26 cellular contexts compared by ENCODE assay signal in the genomic region with DNA sequence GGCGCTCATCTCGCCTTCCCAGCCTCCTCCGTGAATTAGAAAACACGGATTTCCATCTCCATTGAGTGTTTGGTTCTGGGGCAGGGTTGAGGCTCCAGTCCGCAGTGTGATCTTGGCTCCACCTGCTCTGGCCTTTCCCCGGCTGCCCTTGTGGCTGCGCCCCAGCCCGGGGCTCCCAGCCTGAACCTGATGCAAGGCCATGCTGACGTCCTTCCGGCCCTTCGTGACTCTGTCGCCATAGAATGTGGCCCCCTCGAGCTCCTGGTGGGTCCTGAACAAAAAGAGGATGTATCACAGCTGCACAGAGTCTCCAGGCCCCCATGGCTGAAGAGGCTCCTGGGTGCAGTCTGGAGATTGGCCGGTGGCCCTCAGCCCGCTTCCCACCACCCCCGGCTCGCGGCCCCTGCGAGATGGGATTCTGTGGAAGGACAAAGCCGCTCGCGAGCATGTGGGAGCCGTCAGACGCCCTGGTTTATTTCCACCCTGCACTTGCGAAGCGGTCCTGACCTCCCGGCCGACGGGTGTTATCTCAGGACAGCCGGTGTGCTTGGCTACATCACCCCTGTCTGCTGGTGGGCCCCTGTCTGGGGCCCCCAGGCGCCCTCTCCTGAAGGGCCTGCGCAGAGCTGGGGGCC.
"Had no signal": no experiment of that assay in that cellular context is flagged by ENCODE, and none has a peak within 500 bp of the region (broad histone marks: within the 10 kb centered on the region; RNA-seq: fewer than 3 reads in every experiment).

No MANE protein-coding gene starts in this region.

- H3K36me3 Mint-ChIP-seq: stimulated activated effector memory CD8-positive, alpha-beta T cell treated with anti-CD3 and anti-CD28 coated beads, Interleukin-12 subunit alpha, Interleukin-12 subunit beta, amount 100 ng/mL, for 72 hours; stimulated activated memory B cell treated with anti-CD40 and anti-IgM and Interleukin-4, amounts not matched to agents 10 μg/mL and 1 μg/mL and 100 μg/mL, for 72 hours; stimulated activated naive B cell treated with anti-CD40 and anti-IgM and Interleukin-4, amounts not matched to agents 10 μg/mL and 1 μg/mL and 100 μg/mL, for 72 hours had no signal

- H3K4me3 ChIP-seq: stomach, testis, thoracic aorta, thyroid gland, tibial artery, tibial nerve, transverse colon, upper lobe of left lung, upper lobe of right lung, uterus, vagina had no signal

- H3K9me3 ChIP-seq: testis, thoracic aorta, thyroid gland, tibial artery, tibial nerve, transverse colon, upper lobe of right lung, uterus, vagina had no signal

- H3K4me1 Mint-ChIP-seq: stimulated activated effector memory CD8-positive, alpha-beta T cell treated with anti-CD3 and anti-CD28 coated beads, Interleukin-12 subunit alpha, Interleukin-12 subunit beta, amount 100 ng/mL, for 72 hours; stimulated activated memory B cell treated with anti-CD40 and anti-IgM and Interleukin-4, amounts not matched to agents 10 μg/mL and 1 μg/mL and 100 μg/mL, for 72 hours; stimulated activated naive B cell treated with anti-CD40 and anti-IgM and Interleukin-4, amounts not matched to agents 10 μg/mL and 1 μg/mL and 100 μg/mL, for 72 hours; stimulated activated naive CD8-positive, alpha-beta T cell treated with anti-CD3 and anti-CD28 coated beads, Interleukin-15, amount 100 ng/mL, for 72 hours had no signal

- H3K36me3 ChIP-seq: stomach, thoracic aorta, thyroid gland, tibial artery, transverse colon, upper lobe of left lung, upper lobe of right lung, uterus, vagina had no signal

- H3K27me3 ChIP-seq: stomach, testis, thyroid gland, tibial artery, tibial nerve, transverse colon, upper lobe of left lung, upper lobe of right lung, uterus, vagina had no signal

- H3K9me3 Mint-ChIP-seq: stimulated activated effector memory CD8-positive, alpha-beta T cell treated with anti-CD3 and anti-CD28 coated beads, Interleukin-12 subunit alpha, Interleukin-12 subunit beta, amount 100 ng/mL, for 72 hours; stimulated activated naive CD8-positive, alpha-beta T cell treated with anti-CD3 and anti-CD28 coated beads, Interleukin-15, Interleukin-2, amounts not matched to agents 100 ng/mL and 50 ng/mL, for 24 hours; type B pancreatic cell had no signal

- H3K27me3 Mint-ChIP-seq: stimulated activated memory B cell treated with anti-CD40 and anti-IgM and Interleukin-4, amounts not matched to agents 10 μg/mL and 1 μg/mL and 100 μg/mL, for 72 hours; stimulated activated naive B cell treated with anti-CD40 and anti-IgM and Interleukin-4, amounts not matched to agents 10 μg/mL and 1 μg/mL and 100 μg/mL, for 72 hours; stimulated activated naive CD8-positive, alpha-beta T cell treated with anti-CD3 and anti-CD28 coated beads, Interleukin-15, amount 100 ng/mL, for 72 hours; stimulated activated naive CD8-positive, alpha-beta T cell treated with anti-CD3 and anti-CD28 coated beads, Interleukin-15, Interleukin-2, amounts not matched to agents 100 ng/mL and 50 ng/mL, for 24 hours; type B pancreatic cell had no signal

- H3K27ac Mint-ChIP-seq: stimulated activated effector memory CD8-positive, alpha-beta T cell treated with anti-CD3 and anti-CD28 coated beads, Interleukin-12 subunit alpha, Interleukin-12 subunit beta, amount 100 ng/mL, for 72 hours; stimulated activated memory B cell treated with anti-CD40 and anti-IgM and Interleukin-4, amounts not matched to agents 10 μg/mL and 1 μg/mL and 100 μg/mL, for 72 hours; stimulated activated naive B cell treated with anti-CD40 and anti-IgM and Interleukin-4, amounts not matched to agents 10 μg/mL and 1 μg/mL and 100 μg/mL, for 72 hours; stimulated activated naive CD8-positive, alpha-beta T cell treated with anti-CD3 and anti-CD28 coated beads, Interleukin-15, Interleukin-2, amounts not matched to agents 100 ng/mL and 50 ng/mL, for 24 hours; type B pancreatic cell had no signal

- H3K27ac ChIP-seq: stomach, testis, thoracic aorta, thyroid gland, tibial artery, transverse colon, upper lobe of left lung, upper lobe of right lung, uterus, vagina had no signal

- H3K4me1 ChIP-seq: stomach, testis, thyroid gland, tibial artery, transverse colon, upper lobe of left lung, upper lobe of right lung, uterus, vagina had no signal

- DNase-seq: stimulated activated CD4-positive, alpha-beta T cell treated with anti-CD3 and anti-CD28 coated beads, Interleukin-2, amount 100 ng/mL, for 48 hours; stimulated activated CD4-positive, alpha-beta T cell treated with anti-CD3 and anti-CD28 coated beads, Interleukin-4, amount 100 ng/mL, for 1 hour; stimulated activated CD4-positive, alpha-beta T cell treated with anti-CD3 and anti-CD28 coated beads, Interleukin-4, amount 100 ng/mL, for 24 hours; stimulated activated CD4-positive, alpha-beta T cell treated with anti-CD3 and anti-CD28 coated beads, Interleukin-4, amount 100 ng/mL, for 4 hours; stimulated activated CD8-positive, alpha-beta memory T cell treated with anti-CD3 and anti-CD28 coated beads, Interleukin-4, amount 100 ng/mL, for 48 hours; stimulated activated naive B cell treated with anti-CD40 and anti-IgM and Interleukin-4, amounts not matched to agents 10 μg/mL and 1 μg/mL and 100 μg/mL, for 72 hours; stimulated activated naive CD4-positive, alpha-beta T cell; stimulated activated naive CD4-positive, alpha-beta T cell treated with Interleukin-2 at 50 U/mL for 16 hours; stimulated activated naive CD8-positive, alpha-beta T cell treated with anti-CD3 and anti-CD28 coated beads, Interleukin-15, amount 100 ng/mL, for 72 hours; stimulated activated naive CD8-positive, alpha-beta T cell treated with anti-CD3 and anti-CD28 coated beads, Interleukin-15, Interleukin-2, amounts not matched to agents 100 U/mL and 50 U/mL, for 24 hours; stomach; testis; thyroid gland; tibial artery; transverse colon; trophoblast cell; upper lobe of left lung; upper lobe of right lung; uterus had no signal

- H3K4me3 Mint-ChIP-seq: stimulated activated effector memory CD8-positive, alpha-beta T cell treated with anti-CD3 and anti-CD28 coated beads, Interleukin-12 subunit alpha, Interleukin-12 subunit beta, amount 100 ng/mL, for 72 hours; stimulated activated memory B cell treated with anti-CD40 and anti-IgM and Interleukin-4, amounts not matched to agents 10 μg/mL and 1 μg/mL and 100 μg/mL, for 72 hours; stimulated activated naive B cell treated with anti-CD40 and anti-IgM and Interleukin-4, amounts not matched to agents 10 μg/mL and 1 μg/mL and 100 μg/mL, for 72 hours; stimulated activated naive CD8-positive, alpha-beta T cell treated with anti-CD3 and anti-CD28 coated beads, Interleukin-15, amount 100 ng/mL, for 72 hours; stimulated activated naive CD8-positive, alpha-beta T cell treated with anti-CD3 and anti-CD28 coated beads, Interleukin-15, Interleukin-2, amounts not matched to agents 100 ng/mL and 50 ng/mL, for 24 hours; type B pancreatic cell had no signal
